In genomic region chr5:132778129-132778528, GRCh38 we compare ENCODE assay signal across 10 cellular contexts. TPM values are rescaled to one million over a fixed set of nuclear protein-coding genes. Genes with fewer than 3 reads are reported as not detected.
DNase-seq lines count a peak whose midpoint lies in the region; ATAC-seq and TF ChIP-seq lines count a peak whose summit lies in the region.
"Had no signal": no experiment of that assay in that cellular context is flagged by ENCODE, and none has a peak within 500 bp of the region (broad histone marks: within the 10 kb centered on the region; RNA-seq: fewer than 3 reads in every experiment).

No MANE protein-coding gene starts in this region.

- TF ChIP-seq CTCF in left ventricle myocardium inferior (IDR thresholded peaks at IDR 0.05; ENCODE audit: borderline replicate concordance) (no peak), upper lobe of left lung (IDR thresholded peaks at IDR 0.05) (no peak), mucosa of descending colon (IDR thresholded peaks at IDR 0.05) (no peak)

- TF ChIP-seq POLR2A in upper lobe of left lung (IDR thresholded peaks at IDR 0.05) = no peak

- no peaks in the 10 kb centered on the region for H4K20me1 ChIP-seq in Karpas-422 (ENCODE audit: insufficient read depth, low read depth, low read length)

- DNase-seq in left ventricle myocardium inferior = no peak
- DNase-seq in Right ventricle myocardium superior = no peak
- DNase-seq in caudate nucleus (lab: John Stamatoyannopoulos, UW) = no peak
- DNase-seq in upper lobe of left lung = no peak
- no peak for DNase-seq in Karpas-422
- no peak for DNase-seq in mucosa of descending colon

- H3K79me2 ChIP-seq in Karpas-422 (ENCODE audit: low read length) = no peaks in the 10 kb centered on the region

- H3K9me3 ChIP-seq in left ventricle myocardium inferior (replicated peaks) = no peaks in the 10 kb centered on the region
- no peaks in the 10 kb centered on the region for H3K9me3 ChIP-seq in muscle layer of colon (ENCODE audit: low read length)
- H3K9me3 ChIP-seq in upper lobe of left lung = no peaks in the 10 kb centered on the region
- H3K9me3 ChIP-seq in Karpas-422 (ENCODE audit: low read length) = no peaks in the 10 kb centered on the region
- no peaks in the 10 kb centered on the region for H3K9me3 ChIP-seq in mucosa of descending colon

- H3K4me2 ChIP-seq in Karpas-422 (ENCODE audit: low read depth, low read length, poor library complexity, severe bottlenecking) = no peak overlapping the region

- H3K4me1 ChIP-seq in left ventricle myocardium inferior (peaks cover 49% of the 10 kb centered on the region), muscle layer of colon (ENCODE audit: insufficient read depth, low read length) (peaks cover 28% of the 10 kb centered on the region), upper lobe of left lung (peaks cover 22 to 38% (median 23%) of the 10 kb centered on the region in 4 donors), Karpas-422 (ENCODE audit: low read length) (peaks cover 4% of the 10 kb centered on the region; the same call in 1 of the 2 replicates), mucosa of descending colon (ENCODE audit: low read depth) (peaks cover 20% of the 10 kb centered on the region)

- H3K36me3 ChIP-seq in left ventricle myocardium inferior (no peaks in the 10 kb centered on the region), muscle layer of colon (ENCODE audit: insufficient read depth, low read length) (no peaks in the 10 kb centered on the region), upper lobe of left lung (no peaks in the 10 kb centered on the region), Karpas-422 (ENCODE audit: insufficient read depth, low read length) (no peaks in the 10 kb centered on the region), mucosa of descending colon (ENCODE audit: low read depth) (no peaks in the 10 kb centered on the region)

- WGBS in upper lobe of left lung, 2 donors = 51 to 66% methylated on average over 4 of the region's 4 CpGs

- no peak for TF ChIP-seq EP300 in upper lobe of left lung (IDR thresholded peaks at IDR 0.05)

- intact Hi-C loops in left ventricle myocardium inferior (cut with micrococcal nuclease) (no loop called here), Right ventricle myocardium superior (cut with DNase I) (no loop called here), mucosa of descending colon (cut with DNase I, micrococcal nuclease) (no loop called here)

- H3K9ac ChIP-seq in muscle layer of colon (ENCODE audit: low read length) = peak overlapping the region; percentile 57
- H3K9ac ChIP-seq in Karpas-422 (ENCODE audit: low read length) = no peak overlapping the region

- H3K4me3 ChIP-seq in left ventricle myocardium inferior (peak overlapping the region; percentile 95), muscle layer of colon (ENCODE audit: low read depth in 1 of 2, low read length in 2 of 2) (peak overlapping the region; percentile 75 to 76), upper lobe of left lung (peak overlapping the region; percentile 75 to 95 (median 87)), Karpas-422 (ENCODE audit: low read length) (no peak overlapping the region), mucosa of descending colon (no peak overlapping the region)

- no peak overlapping the region for H2AFZ ChIP-seq in Karpas-422 (ENCODE audit: low read length)

- peak overlapping the region; percentile 90 for H3K27ac ChIP-seq in left ventricle myocardium inferior (replicated peaks)
- H3K27ac ChIP-seq in caudate nucleus (ENCODE audit: low read depth, low read length) = peak overlapping the region; percentile 94
- no peak overlapping the region for H3K27ac ChIP-seq in muscle layer of colon (ENCODE audit: low read depth, low read length)
- peak overlapping the region in 1 of 4 donors; percentile 89 for H3K27ac ChIP-seq in upper lobe of left lung
- H3K27ac ChIP-seq in Karpas-422 (ENCODE audit: low read length) = no peak overlapping the region

- ATAC-seq in Right ventricle myocardium superior (ENCODE audit: poor library complexity) = no peak
- no peak for ATAC-seq in upper lobe of left lung (ENCODE audit: low FRiP score in 2 of 2)
- no peak for ATAC-seq in mucosa of descending colon
- ATAC-seq in HG02852 (IDR thresholded peaks at IDR 0.05; ENCODE audit: unreplicated experiment) = no peak

- no peaks in the 10 kb centered on the region for H3K9me2 ChIP-seq in Karpas-422 (replicated peaks; ENCODE audit: insufficient read depth, low read length)

- H3K27me3 ChIP-seq in left ventricle myocardium inferior (ENCODE audit: low read depth) (no peaks in the 10 kb centered on the region), muscle layer of colon (ENCODE audit: control insufficient read depth in 1 of 2, insufficient read depth in 2 of 2, low read length in 2 of 2) (no peaks in the 10 kb centered on the region), upper lobe of left lung (no peaks in the 10 kb centered on the region), Karpas-422 (ENCODE audit: low read length) (no peaks in the 10 kb centered on the region)

RNA-seq across cellular contexts. Expression of gene SEPTIN8, which starts 1.1 kb away (rescaled TPM):
- total RNA-seq in left ventricle myocardium inferior (27.2 TPM), Right ventricle myocardium superior (26.3 TPM), upper lobe of left lung (10 to 100 TPM; 26.3 to 41.5 (median 31.5) TPM), mucosa of descending colon (10 to 100 TPM; 49.9 to 64.7 (median 61.1) TPM)
- 4.1 and 7.0 TPM in 2 replicates for total RNA-seq in Karpas-422 (2014; rRNA removed; shearing (Covaris generic); ENCODE audit: low replicate concordance)

RNA-seq across cellular contexts. Expression of gene CCNI2, which starts 30.9 kb away (rescaled TPM):
- total RNA-seq in left ventricle myocardium inferior (0.08 TPM), Right ventricle myocardium superior (0.08 TPM), upper lobe of left lung (under 1 TPM in 5 of 6 donors, not detected in 1; 0.26 to 0.84 (median 0.46) TPM), mucosa of descending colon (10 to 100 TPM in 2 of 3 donors, 1 to 10 TPM in 1; 7.1 to 12.3 (median 12.0) TPM)
- 0.15 TPM in 1 of 2 replicates, not detected in the other for total RNA-seq in Karpas-422 (2014; rRNA removed; shearing (Covaris generic); ENCODE audit: low replicate concordance)

RNA-seq across cellular contexts. Expression of gene SOWAHA, which starts 35.0 kb away (rescaled TPM):
- total RNA-seq in left ventricle myocardium inferior = not detected
- total RNA-seq in Right ventricle myocardium superior = 0.13 TPM
- 1 to 10 TPM in 1 of 6 donors, under 1 TPM in 4, not detected in 1; 0.30 to 1.0 (median 0.55) TPM for total RNA-seq in upper lobe of left lung
- total RNA-seq in Karpas-422 (2014; rRNA removed; shearing (Covaris generic); ENCODE audit: low replicate concordance) = not detected in 2 replicates
- 10 to 100 TPM; 11.6 to 44.5 (median 24.3) TPM for total RNA-seq in mucosa of descending colon
- total RNA-seq: Daoy, dermis blood vessel endothelial cell had no signal

RNA-seq across cellular contexts. Expression of gene KIF3A, which starts 40.8 kb away (rescaled TPM):
- total RNA-seq in left ventricle myocardium inferior (11.9 TPM), Right ventricle myocardium superior (9.1 TPM), upper lobe of left lung (10 to 100 TPM; 10.3 to 22.3 (median 17.0) TPM), mucosa of descending colon (10 to 100 TPM in 1 of 3 donors, 1 to 10 TPM in 2; 3.2 to 11.0 (median 3.8) TPM)
- 17.6 and 23.1 TPM in 2 replicates for total RNA-seq in Karpas-422 (2014; rRNA removed; shearing (Covaris generic); ENCODE audit: low replicate concordance)

RNA-seq across cellular contexts. Expression of gene SHROOM1, which starts 52.3 kb away (rescaled TPM):
- total RNA-seq in left ventricle myocardium inferior (4.9 TPM), Right ventricle myocardium superior (3.6 TPM), upper lobe of left lung (10 to 100 TPM in 5 of 6 donors, 1 to 10 TPM in 1; 7.7 to 27.6 (median 20.0) TPM), mucosa of descending colon (10 to 100 TPM; 37.3 to 93.5 (median 63.0) TPM)
- total RNA-seq in Karpas-422 (2014; rRNA removed; shearing (Covaris generic); ENCODE audit: low replicate concordance) = 1.6 and 1.8 TPM in 2 replicates

Comparison
In these comparisons a context has a peak if more than half of its experiments do, and no peak if none do; other contexts are left out.
1. H3K27ac ChIP-seq: peak in left ventricle myocardium inferior (single experiment) and caudate nucleus (single experiment); none in muscle layer of colon (single experiment) and Karpas-422 (single experiment).
2. H3K4me3 ChIP-seq: peak in left ventricle myocardium inferior (single experiment), muscle layer of colon (2 of 2) and upper lobe of left lung (4 of 4); none in Karpas-422 (single experiment) and mucosa of descending colon (single experiment).
3. RNA of gene SOWAHA, which starts 35.0 kb away (total RNA-seq): 11.6 to 44.5 TPM in mucosa of descending colon; 0.30 to 1.0 TPM in upper lobe of left lung, 0.13 TPM in Right ventricle myocardium superior (single experiment), not detected in left ventricle myocardium inferior (single experiment) and not detected in Karpas-422; every median in the first group is over 4 times any median in the second.